ENCODE assay signal across 35 cellular contexts in the genomic region with DNA sequence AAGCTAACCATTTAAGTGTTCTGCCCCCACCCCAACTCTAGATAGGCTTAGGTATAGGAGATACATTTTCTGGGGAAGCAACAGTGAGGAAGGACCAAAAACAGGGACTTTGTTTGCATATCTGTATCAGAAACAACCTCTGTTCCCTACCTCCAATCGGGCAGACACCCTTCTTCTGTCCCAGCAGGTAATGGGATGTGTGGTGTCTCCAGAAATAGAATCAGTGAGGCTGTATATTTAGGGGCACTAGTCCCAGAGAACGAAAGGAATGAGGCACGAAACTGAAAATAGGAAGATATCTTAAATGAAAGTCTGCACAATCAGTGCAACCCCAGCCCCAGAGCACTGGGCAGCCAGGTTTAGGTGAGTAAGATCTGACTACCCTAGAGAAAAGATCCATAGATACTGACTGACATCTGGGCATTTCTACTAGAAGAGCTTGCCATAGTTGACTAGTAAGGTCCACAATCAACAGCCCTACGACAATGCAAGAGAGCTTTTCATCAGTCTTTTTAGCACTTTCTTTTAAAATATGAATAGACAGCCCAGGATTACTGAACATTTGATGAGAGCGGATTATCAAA. TPM values are rescaled to one million over a fixed set of nuclear protein-coding genes. Genes with fewer than 3 reads are reported as not detected.
"Had no signal": no experiment of that assay in that cellular context is flagged by ENCODE, and none has a peak within 500 bp of the region (broad histone marks: within the 10 kb centered on the region; RNA-seq: fewer than 3 reads in every experiment).

No MANE protein-coding gene starts in this region.

- H3K27ac Mint-ChIP-seq: natural killer cell treated with Interleukin-12 subunit alpha and Interleukin-12 subunit beta and Interleukin-15 and Interleukin-18, amount 100 ng/mL, for 72 hours; stimulated activated effector memory CD8-positive, alpha-beta T cell treated with anti-CD3 and anti-CD28 coated beads, Interleukin-12 subunit alpha, Interleukin-12 subunit beta, amount 100 ng/mL, for 72 hours had no signal

- DNase-seq: dermis blood vessel endothelial cell; effector memory CD4-positive, alpha-beta T cell; foreskin keratinocyte; heart left ventricle; kidney; left lung; lower lobe of right lung; pancreas; retina; sigmoid colon; stimulated activated CD4-positive, alpha-beta T cell treated with anti-CD3 and anti-CD28 coated beads, Interleukin-2, amount 100 ng/mL, for 24 hours; stimulated activated CD4-positive, alpha-beta T cell treated with anti-CD3 and anti-CD28 coated beads, Interleukin-4, amount 100 ng/mL, for 24 hours; stimulated activated naive CD4-positive, alpha-beta T cell treated with Interleukin-2 at 50 U/mL for 16 hours; stomach; thyroid gland; trophoblast cell had no signal

- H3K27me3 ChIP-seq: esophagus muscularis mucosa, foreskin keratinocyte, gastroesophageal sphincter, heart left ventricle, hepatocyte, left lung, neutrophil, pancreas, sigmoid colon, stomach, thyroid gland, vagina had no signal

- ATAC-seq: foreskin keratinocyte; gastroesophageal sphincter; left lung; lower lobe of right lung; natural killer cell treated with Interleukin-12 subunit alpha and Interleukin-12 subunit beta and Interleukin-15 and Interleukin-18, amount 100 ng/mL, for 72 hours; pancreas; stimulated activated effector memory CD8-positive, alpha-beta T cell treated with anti-CD3 and anti-CD28 coated beads, Interleukin-12 subunit alpha, Interleukin-12 subunit beta, amount 100 ng/mL, for 72 hours had no signal

- H3K27ac ChIP-seq: coronary artery, esophagus muscularis mucosa, foreskin keratinocyte, gastroesophageal sphincter, hepatocyte, left lung, lower lobe of right lung, neutrophil, pancreas, sigmoid colon, stomach, thyroid gland, vagina had no signal

- H3K36me3 ChIP-seq: neutrophil had no signal

- H3K4me3 ChIP-seq: coronary artery, esophagus muscularis mucosa, gastroesophageal sphincter, heart left ventricle, hepatocyte, left lung, lower lobe of right lung, pancreas, sigmoid colon, stomach, thyroid gland, vagina had no signal

- H3K9me3 Mint-ChIP-seq: natural killer cell treated with Interleukin-12 subunit alpha and Interleukin-12 subunit beta and Interleukin-15 and Interleukin-18, amount 100 ng/mL, for 72 hours; neural crest cell; stimulated activated effector memory CD8-positive, alpha-beta T cell treated with anti-CD3 and anti-CD28 coated beads, Interleukin-12 subunit alpha, Interleukin-12 subunit beta, amount 100 ng/mL, for 72 hours had no signal

- H3K4me1 ChIP-seq: foreskin keratinocyte, lower lobe of right lung, stomach, thyroid gland had no signal

- H3K9me3 ChIP-seq: esophagus muscularis mucosa, gastroesophageal sphincter, heart left ventricle, left lung, lower lobe of right lung, neutrophil, pancreas, sigmoid colon, stomach, thyroid gland, vagina had no signal

- H3K36me3 Mint-ChIP-seq: natural killer cell treated with Interleukin-12 subunit alpha and Interleukin-12 subunit beta and Interleukin-15 and Interleukin-18, amount 100 ng/mL, for 72 hours had no signal

RNA-seq across cellular contexts. Expression of a gene that starts 51.8 kb away (rescaled TPM):
- total RNA-seq: dermis blood vessel endothelial cell; endothelial cell of umbilical vein; epithelial cell of proximal tubule; fibroblast of lung; foreskin keratinocyte; gastroesophageal sphincter; hepatocyte; kidney; left lung; lower lobe of right lung; natural killer cell treated with Interleukin-12 subunit alpha and Interleukin-12 subunit beta and Interleukin-15 and Interleukin-18, amount 100 ng/mL, for 72 hours; neural crest cell; omental fat pad; pancreas; posterior vena cava; pulmonary artery endothelial cell; skeletal muscle tissue; stomach; subcutaneous adipose tissue; temporal lobe; thyroid gland; ureter; vagina had no signal

RNA-seq across cellular contexts. Expression of a gene that starts 58.7 kb away (rescaled TPM):
- total RNA-seq: natural killer cell treated with Interleukin-12 subunit alpha and Interleukin-12 subunit beta and Interleukin-15 and Interleukin-18, amount 100 ng/mL, for 72 hours had no signal
